ENCODE assay signal across 13 cellular contexts in the genomic region with DNA sequence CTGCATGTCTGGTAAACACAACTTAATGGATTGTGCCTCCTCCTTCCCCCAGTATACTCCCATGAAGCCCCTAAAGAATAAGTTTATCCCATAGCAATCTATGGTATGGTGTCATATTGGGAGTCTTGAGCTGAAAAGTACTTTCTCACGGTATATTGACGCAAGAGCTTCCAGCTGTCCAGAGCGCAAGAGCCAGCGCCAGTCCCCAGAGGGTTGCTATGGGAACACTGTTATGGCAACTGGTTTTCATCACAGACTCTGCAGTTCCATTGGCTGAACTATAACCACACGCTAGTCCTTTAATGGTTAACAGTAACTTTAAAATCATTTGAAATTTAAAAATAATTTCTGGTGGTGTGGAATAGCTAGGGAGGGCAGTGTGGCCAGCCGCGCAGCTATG. TPM values are rescaled to one million over a fixed set of nuclear protein-coding genes. Genes with fewer than 3 reads are reported as not detected.
DNase-seq lines count a peak whose midpoint lies in the region; ATAC-seq, FAIRE-seq and TF ChIP-seq lines count a peak whose summit lies in the region.
"Had no signal": no experiment of that assay in that cellular context is flagged by ENCODE, and none has a peak within 500 bp of the region (broad histone marks: within the 10 kb centered on the region; RNA-seq: fewer than 3 reads in every experiment).

No MANE protein-coding gene starts in this region.

- DNase-seq in LHCN-M2 (ENCODE audit: low read depth) (peak; percentile 97), brain microvascular endothelial cell (peak; percentile 97), iris pigment epithelial cell (ENCODE audit: low read depth) (peak; percentile 88), small intestine (peak; percentile 3), NCI-H2107 (lab: John Stamatoyannopoulos, UW) (no peak), iPS-NIHi11 (ENCODE audit: low spot score) (no peak), OCI-M2 (lab: John Stamatoyannopoulos, UW; ENCODE audit: unreplicated experiment) (no peak)
- DNase-seq: activated T-cell treated with anti-CD3 and anti-CD28 coated beads, Interleukin-2, amount 50 U/mL, for 48 hours; DND-41; NCI-H2227 treated with DMSO at 0.1 percent for 48 hours; stimulated activated CD4-positive, alpha-beta T cell treated with anti-CD3 and anti-CD28 coated beads, Interleukin-4, amount 100 ng/mL, for 24 hours had no signal

- in situ Hi-C loops in brain microvascular endothelial cell (cut with HindIII; ENCODE audit: low pct_ligation_motif_present, low sequenced_read_pairs) = no loop called here

- no peak for TF ChIP-seq CTCF in brain microvascular endothelial cell (IDR thresholded peaks at IDR 0.05; ENCODE audit: low read depth, low read length, missing control alignments)

- H3K4me3 ChIP-seq in brain microvascular endothelial cell (ENCODE audit: low read depth, low read length) (no peak overlapping the region), small intestine (ENCODE audit: low read depth in 1 of 2, low read length in 2 of 2) (no peak overlapping the region)

- H3K4me1 ChIP-seq in small intestine (ENCODE audit: control insufficient read depth in 2 of 2, insufficient read depth in 1 of 2, low read depth in 1 of 2, low read length in 1 of 2) = no peaks in the 10 kb centered on the region

- 64 to 96% (median 91%) methylated on average over 7 of the region's 7 CpGs for WGBS in small intestine, 3 donors

- no peak for FAIRE-seq in small intestine (lab: Jason Lieb, UNC)

- H3K9me3 ChIP-seq in small intestine (ENCODE audit: control insufficient read depth, low read depth) = no peaks in the 10 kb centered on the region

- H3K27me3 ChIP-seq in brain microvascular endothelial cell (replicated peaks) = no peaks in the 10 kb centered on the region
- H3K27me3 ChIP-seq in small intestine (ENCODE audit: control insufficient read depth in 2 of 2, insufficient read depth in 2 of 2, low read length in 2 of 2) = no peaks in the 10 kb centered on the region

- H3K36me3 ChIP-seq in brain microvascular endothelial cell (replicated peaks) (peaks cover 6% of the 10 kb centered on the region), small intestine (ENCODE audit: control insufficient read depth in 2 of 2, insufficient read depth in 2 of 2, low read length in 2 of 2) (peaks cover 0 to 10% of the 10 kb centered on the region in 2 donors)

- no peak for ATAC-seq in HG03520 (IDR thresholded peaks at IDR 0.05; ENCODE audit: unreplicated experiment)
- ATAC-seq: HCT116 had no signal

- peak overlapping the region; percentile 69 for H3K27ac ChIP-seq in brain microvascular endothelial cell
- H3K27ac ChIP-seq in small intestine (ENCODE audit: low read depth in 1 of 2, low read length in 1 of 2) = peak overlapping the region in 1 of 2 donors; percentile 81

RNA-seq across cellular contexts. Expression of a gene that starts 46.9 kb away (rescaled TPM):
- total RNA-seq in LHCN-M2 (2014; rRNA removed) = 32.6 and 33.1 TPM in 2 replicates
- 10.0 TPM for polyA plus RNA-seq in LHCN-M2 (2012)
- polyA plus RNA-seq in small intestine = 10 to 100 TPM; 19.5 to 28.2 (median 24.0) TPM

Comparison
In these comparisons a context has a peak if more than half of its experiments do, and no peak if none do; other contexts are left out.
1. DNase-seq: peak in LHCN-M2 (single experiment), brain microvascular endothelial cell (single experiment), iris pigment epithelial cell (single experiment) and small intestine (single experiment); none in NCI-H2107 (single experiment), iPS-NIHi11 (single experiment) and OCI-M2 (single experiment).